In the genomic region with DNA sequence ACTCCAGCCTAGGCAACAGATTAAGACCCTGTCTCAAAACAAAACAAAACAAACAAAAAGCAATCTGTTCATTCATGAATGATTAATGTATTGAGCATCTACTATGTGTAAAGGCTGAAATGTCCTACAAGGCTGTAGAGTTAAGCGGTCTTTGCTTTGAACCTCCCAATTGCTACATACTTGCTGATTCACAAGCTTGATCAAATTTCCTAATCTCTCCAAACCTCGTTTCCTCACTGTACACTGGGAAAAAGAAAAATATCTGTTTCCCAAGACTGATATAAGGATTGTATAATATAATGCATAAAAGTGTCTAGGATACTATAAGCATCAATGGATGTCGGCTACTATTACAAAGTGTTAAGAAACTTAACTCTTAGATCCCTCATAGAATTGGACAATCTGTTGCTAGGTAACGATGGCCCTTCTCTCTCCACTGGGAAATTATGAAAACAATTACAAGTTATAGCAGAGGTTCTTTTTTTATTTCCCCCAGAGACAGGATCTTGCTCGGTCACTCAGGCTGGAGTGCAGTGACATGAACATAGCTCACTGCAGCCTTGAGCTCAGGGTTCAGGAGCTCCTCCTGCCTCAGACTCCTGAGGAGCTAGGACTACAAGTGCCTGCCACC, we compare ENCODE assay signal across 1 cellular context.
TF ChIP-seq lines count a peak whose summit lies in the region.

No MANE protein-coding gene starts in this region.

TF ChIP-seq in endothelial cell of umbilical vein, 7 proteins besides CTCF, POLR2A, EP300 and RAD21:
- TF ChIP-seq POLR2AphosphoS5 (IDR thresholded peaks at IDR 0.05; ENCODE audit: insufficient read depth, low read depth, low read length) (no peak), GATA2 (IDR thresholded peaks at IDR 0.05; ENCODE audit: insufficient read depth, insufficient read length, low read depth, low read length) (no peak), FOS (IDR thresholded peaks at IDR 0.05; ENCODE audit: borderline replicate concordance, insufficient read depth, low read length) (no peak), EZH2 (IDR thresholded peaks at IDR 0.05; ENCODE audit: borderline replicate concordance, low read depth, low read length, severe bottlenecking) (no peak), MYC (IDR thresholded peaks at IDR 0.05; ENCODE audit: low read depth, low read length) (no peak), JUN (IDR thresholded peaks at IDR 0.05; ENCODE audit: borderline replicate concordance, insufficient read depth, insufficient read length, low read depth) (no peak), MAX (IDR thresholded peaks at IDR 0.05; ENCODE audit: insufficient read depth, insufficient read length) (no peak)
TF ChIP-seq in endothelial cell of umbilical vein: peak in this region for 0.
